Comparison of ENCODE assay signal across 16 cellular contexts in the genomic region with DNA sequence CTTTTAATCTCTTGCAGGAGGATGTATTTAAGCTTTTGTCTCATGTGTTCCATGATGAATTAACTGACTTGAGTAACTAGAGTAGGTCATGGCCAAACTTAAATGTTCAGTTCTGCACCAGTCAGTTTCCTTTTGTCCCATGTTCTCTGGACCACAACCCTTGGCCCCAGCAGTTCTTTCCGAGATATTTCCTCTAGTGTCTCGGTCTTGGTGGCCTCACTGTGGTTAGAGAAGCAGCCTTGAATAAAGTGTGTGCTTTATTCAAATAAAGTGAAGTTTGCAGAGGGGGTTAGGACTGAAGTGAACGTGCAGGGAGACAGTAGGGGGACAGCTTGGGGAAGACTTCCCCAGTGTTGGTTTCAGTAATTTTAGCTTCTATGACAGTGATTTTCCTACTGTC. TPM values are rescaled to one million over a fixed set of nuclear protein-coding genes. Genes with fewer than 3 reads are reported as not detected.
DNase-seq lines count a peak whose midpoint lies in the region; ATAC-seq lines count a peak whose summit lies in the region.
"Had no signal": no experiment of that assay in that cellular context is flagged by ENCODE, and none has a peak within 500 bp of the region (broad histone marks: within the 10 kb centered on the region; RNA-seq: fewer than 3 reads in every experiment).

No MANE protein-coding gene starts in this region.

- H3K36me3 Mint-ChIP-seq in activated CD4-positive, alpha-beta T cell treated with anti-CD3 and anti-CD28 coated beads for 36 hours (ENCODE audit: low read depth): peaks cover 44% of the 10 kb centered on the region
- H3K36me3 Mint-ChIP-seq in naive thymus-derived CD4-positive, alpha-beta T cell: peaks cover 2 to 28% (median 8%) of the 10 kb centered on the region in 5 donors

- H3K27me3 ChIP-seq in naive thymus-derived CD4-positive, alpha-beta T cell (ENCODE audit: control insufficient read depth in 2 of 2, insufficient read depth in 2 of 2, low read length in 2 of 2): no peaks in the 10 kb centered on the region
- H3K27me3 ChIP-seq in trophoblast cell (ENCODE audit: insufficient read depth, low read length): no peaks in the 10 kb centered on the region
- no peaks in the 10 kb centered on the region for H3K27me3 ChIP-seq in SJCRH30
- H3K27me3 ChIP-seq: cardiac muscle cell, SJSA1 had no signal

- H3K4me3 ChIP-seq in naive thymus-derived CD4-positive, alpha-beta T cell (ENCODE audit: low read length): no peak overlapping the region
- H3K4me3 ChIP-seq in trophoblast cell (ENCODE audit: low read depth, low read length) (no peak overlapping the region), SJCRH30 (no peak overlapping the region)
- H3K4me3 ChIP-seq: cardiac muscle cell, SJSA1 had no signal

- peak; percentile 55 for ATAC-seq in activated CD4-positive, alpha-beta T cell treated with anti-CD3 and anti-CD28 coated beads for 36 hours
- peak; percentile 60 for ATAC-seq in GM19351 (IDR thresholded peaks at IDR 0.05; ENCODE audit: unreplicated experiment)
- ATAC-seq in naive thymus-derived CD4-positive, alpha-beta T cell: no peak
- ATAC-seq in GM18517 (IDR thresholded peaks at IDR 0.05; ENCODE audit: unreplicated experiment): no peak
- ATAC-seq: left lobe of liver had no signal

- CTCF ChIA-PET in activated CD4-positive, alpha-beta T cell treated with anti-CD3 and anti-CD28 coated beads for 36 hours (lab: Charles Lee): interaction anchor here (0.7 to 3.9 kb wide), 8 partner anchors 9 to 121 kb away, joined by 3 to 29 read pairs (median 4); partner anchors contain the start of genes ZNF212 and ZNF783
- CTCF ChIA-PET in naive thymus-derived CD4-positive, alpha-beta T cell (lab: Charles Lee): interaction anchor here (0.6 kb wide), 1 partner anchor 159 kb away, joined by 5 read pairs; no protein-coding TSS in a partner anchor

- no peak overlapping the region for H2AFZ ChIP-seq in trophoblast cell (ENCODE audit: insufficient read depth, low read length, poor library complexity)

- no peak overlapping the region for H3K27ac ChIP-seq in naive thymus-derived CD4-positive, alpha-beta T cell (ENCODE audit: low read depth, low read length)
- H3K27ac ChIP-seq in trophoblast cell (ENCODE audit: low read depth, low read length) (no peak overlapping the region), SJCRH30 (no peak overlapping the region)
- H3K27ac ChIP-seq: cardiac muscle cell, SJSA1 had no signal

- no peaks in the 10 kb centered on the region for H3K4me1 ChIP-seq in naive thymus-derived CD4-positive, alpha-beta T cell (ENCODE audit: control insufficient read depth in 2 of 2, insufficient read depth in 2 of 2, low read length in 2 of 2)
- peaks cover 0 to 1% of the 10 kb centered on the region in 2 experiments for H3K4me1 ChIP-seq in trophoblast cell (ENCODE audit: control insufficient read depth in 1 of 2, insufficient read depth in 2 of 2, low read length in 2 of 2)
- peaks cover 15% of the 10 kb centered on the region for H3K4me1 ChIP-seq in SJCRH30

- H3K27ac Mint-ChIP-seq in activated CD4-positive, alpha-beta T cell treated with anti-CD3 and anti-CD28 coated beads for 36 hours: peak overlapping the region; percentile 98
- peak overlapping the region in 7 of 9 donors; percentile 18 to 66 (median 48) for H3K27ac Mint-ChIP-seq in naive thymus-derived CD4-positive, alpha-beta T cell
- H3K27ac Mint-ChIP-seq: CD14-positive monocyte had no signal

- no peak overlapping the region for H3K4me2 ChIP-seq in trophoblast cell (ENCODE audit: low read length)

- WGBS in trophoblast cell (ENCODE audit: extremely low coverage, insufficient coverage, insufficient read length): no CpG with 5 or more reads among the region's 3 CpGs

- no peak overlapping the region for H2BK12ac ChIP-seq in trophoblast cell (ENCODE audit: low read length)

- no peak overlapping the region for H3K18ac ChIP-seq in trophoblast cell (ENCODE audit: low read length)

- H3K4me3 Mint-ChIP-seq in activated CD4-positive, alpha-beta T cell treated with anti-CD3 and anti-CD28 coated beads for 36 hours: peak overlapping the region; percentile 49
- no peak overlapping the region for H3K4me3 Mint-ChIP-seq in naive thymus-derived CD4-positive, alpha-beta T cell
- H3K4me3 Mint-ChIP-seq: CD14-positive monocyte had no signal

- H3K23ac ChIP-seq in trophoblast cell (ENCODE audit: low read length): no peak overlapping the region

- no peak overlapping the region for H4K91ac ChIP-seq in trophoblast cell (ENCODE audit: low read depth, low read length)

- no peaks in the 10 kb centered on the region for H3K27me3 Mint-ChIP-seq in activated CD4-positive, alpha-beta T cell treated with anti-CD3 and anti-CD28 coated beads for 36 hours
- no peaks in the 10 kb centered on the region for H3K27me3 Mint-ChIP-seq in naive thymus-derived CD4-positive, alpha-beta T cell

- intact Hi-C loops in activated CD4-positive, alpha-beta T cell treated with anti-CD3 and anti-CD28 coated beads for 36 hours (cut with DNase I, micrococcal nuclease): loop anchor here (1.0 to 10.0 kb wide), 8 partner anchors 13 to 1129 kb away; partner anchors contain the start of genes ACTR3C (in 1 of the 2), EZH2 (in 1 of the 2), LRRC61 (in 1 of the 2) and PDIA4 (in 1 of the 2)
- intact Hi-C loops in naive thymus-derived CD4-positive, alpha-beta T cell (cut with micrococcal nuclease): no loop called here

- peak; percentile 62 for DNase-seq in activated CD4-positive, alpha-beta T cell treated with anti-CD3 and anti-CD28 coated beads for 36 hours
- no peak for DNase-seq in activated CD4-positive, alpha-beta T cell treated with anti-CD3 and anti-CD28 coated beads for 4 hours
- DNase-seq in activated CD4-positive, alpha-beta T cell treated with anti-CD3 and anti-CD28 coated beads, Interleukin-2, amount 50 U/mL, for 48 hours: peak; percentile 44 to 61
- peak in 1 of 9 donors; percentile 33 for DNase-seq in naive thymus-derived CD4-positive, alpha-beta T cell
- DNase-seq in trophoblast cell (no peak), SJCRH30 (no peak)
- DNase-seq: activated gamma-delta T cell treated with Interleukin-2 at 50 U/mL for 16 hours; effector CD8-positive, alpha-beta T cell; NCI-H1092 treated with DMSO at 0.1 percent for 48 hours; posterior cingulate gyrus had no signal

- no peak overlapping the region for H4K8ac ChIP-seq in trophoblast cell (ENCODE audit: low read depth, low read length)

- peaks cover 5 to 36% (median 12%) of the 10 kb centered on the region in 3 experiments for H3K36me3 ChIP-seq in naive thymus-derived CD4-positive, alpha-beta T cell (ENCODE audit: control insufficient read depth in 2 of 3, insufficient read depth in 3 of 3, low read length in 3 of 3)
- peaks cover 23% of the 10 kb centered on the region in 2 experiments for H3K36me3 ChIP-seq in trophoblast cell (ENCODE audit: control insufficient read depth in 1 of 2, insufficient read depth in 2 of 2, low read length in 2 of 2)
- peaks cover 22% of the 10 kb centered on the region for H3K36me3 ChIP-seq in SJCRH30

- H3K14ac ChIP-seq in trophoblast cell (ENCODE audit: low read length): no peak overlapping the region

- H2BK120ac ChIP-seq in trophoblast cell (ENCODE audit: insufficient read depth, low read length, poor library complexity): no peak overlapping the region

- H3K9ac ChIP-seq in trophoblast cell (ENCODE audit: low read length): no peak overlapping the region

- no peak overlapping the region for H4K12ac ChIP-seq in trophoblast cell (ENCODE audit: low read depth, low read length)

- no peak overlapping the region for H3K4ac ChIP-seq in trophoblast cell (ENCODE audit: low read depth, low read length)

- POLR2A ChIA-PET in activated CD4-positive, alpha-beta T cell treated with anti-CD3 and anti-CD28 coated beads for 36 hours (lab: Charles Lee): interaction anchor here (1.0 to 2.9 kb wide), 5 partner anchors 9 to 41 kb away, joined by 3 to 9 read pairs (median 5); partner anchors contain the start of genes ZNF212 and ZNF783
- POLR2A ChIA-PET in naive thymus-derived CD4-positive, alpha-beta T cell (lab: Charles Lee): interaction anchor here (0.6 to 1.3 kb wide), 2 partner anchors 13 to 54 kb away, joined by 4 to 5 read pairs; partner anchors contain the start of gene ZNF783

- H2BK5ac ChIP-seq in trophoblast cell (ENCODE audit: low read depth, low read length, poor library complexity): no peak overlapping the region

- H3K79me1 ChIP-seq in trophoblast cell (ENCODE audit: low read length): no peaks in the 10 kb centered on the region

- H3K4me1 Mint-ChIP-seq in activated CD4-positive, alpha-beta T cell treated with anti-CD3 and anti-CD28 coated beads for 36 hours: peaks cover 58% of the 10 kb centered on the region
- H3K4me1 Mint-ChIP-seq in naive thymus-derived CD4-positive, alpha-beta T cell: peaks cover 12 to 39% (median 32%) of the 10 kb centered on the region in 7 donors

- no peak overlapping the region for H2AK5ac ChIP-seq in trophoblast cell (ENCODE audit: low read length)

- H3K9me3 Mint-ChIP-seq in activated CD4-positive, alpha-beta T cell treated with anti-CD3 and anti-CD28 coated beads for 36 hours (ENCODE audit: low read depth): peaks cover 4% of the 10 kb centered on the region
- H3K9me3 Mint-ChIP-seq in naive thymus-derived CD4-positive, alpha-beta T cell: no peaks in the 10 kb centered on the region
- H3K9me3 Mint-ChIP-seq: CD14-positive monocyte had no signal

- no peaks in the 10 kb centered on the region for H3K9me3 ChIP-seq in naive thymus-derived CD4-positive, alpha-beta T cell (ENCODE audit: control insufficient read depth in 2 of 3, low read length in 3 of 3)
- H3K9me3 ChIP-seq in trophoblast cell (ENCODE audit: insufficient read depth, low read depth, low read length) (no peaks in the 10 kb centered on the region), SJCRH30 (replicated peaks) (no peaks in the 10 kb centered on the region)
- H3K9me3 ChIP-seq: SJSA1 had no signal

- peaks cover 3% of the 10 kb centered on the region for H3K79me2 ChIP-seq in trophoblast cell (ENCODE audit: control insufficient read depth, insufficient read depth, low read length, poor library complexity)

RNA-seq across cellular contexts. Expression of gene ZNF212, which starts 9.3 kb away (rescaled TPM):
- 10 to 100 TPM in 1 of 2 experiments, 1 to 10 TPM in 1; 9.9 to 15.9 TPM for total RNA-seq in activated CD4-positive, alpha-beta T cell treated with anti-CD3 and anti-CD28 coated beads for 36 hours
- 10 to 100 TPM; 10.4 to 20.6 (median 13.3) TPM for total RNA-seq in naive thymus-derived CD4-positive, alpha-beta T cell
- 10 to 100 TPM in 1 of 2 donors, 1 to 10 TPM in 1; 5.9 to 11.4 TPM for polyA plus RNA-seq in naive thymus-derived CD4-positive, alpha-beta T cell
- polyA plus RNA-seq in trophoblast cell (2013): 5.5 and 5.8 TPM in 2 replicates
- 10.0 and 11.5 TPM in 2 replicates for total RNA-seq in SJCRH30 (2014; rRNA removed; shearing (Covaris generic))

RNA-seq across cellular contexts. Expression of gene ZNF783, which starts 13.2 kb away (rescaled TPM):
- 10 to 100 TPM; 14.5 to 15.4 TPM for total RNA-seq in activated CD4-positive, alpha-beta T cell treated with anti-CD3 and anti-CD28 coated beads for 36 hours
- 10 to 100 TPM; 23.3 to 49.2 (median 36.0) TPM for total RNA-seq in naive thymus-derived CD4-positive, alpha-beta T cell
- 1 to 10 TPM; 6.2 to 9.7 TPM for polyA plus RNA-seq in naive thymus-derived CD4-positive, alpha-beta T cell
- 3.8 and 4.0 TPM in 2 replicates for polyA plus RNA-seq in trophoblast cell (2013)
- total RNA-seq in SJCRH30 (2014; rRNA removed; shearing (Covaris generic)): 10.8 and 11.9 TPM in 2 replicates

RNA-seq across cellular contexts. Expression of gene ZNF282, which starts 53.4 kb away (rescaled TPM):
- total RNA-seq in activated CD4-positive, alpha-beta T cell treated with anti-CD3 and anti-CD28 coated beads for 36 hours: 10 to 100 TPM; 41.1 to 46.3 TPM
- 10 to 100 TPM; 12.1 to 36.7 (median 15.1) TPM for total RNA-seq in naive thymus-derived CD4-positive, alpha-beta T cell
- 1 to 10 TPM in 1 of 2 donors, under 1 TPM in 1; 0.83 to 1.1 TPM for polyA plus RNA-seq in naive thymus-derived CD4-positive, alpha-beta T cell
- 11.3 and 11.5 TPM in 2 replicates for polyA plus RNA-seq in trophoblast cell (2013)
- 21.0 and 27.5 TPM in 2 replicates for total RNA-seq in SJCRH30 (2014; rRNA removed; shearing (Covaris generic))

Comparison
In these comparisons a context has a peak if more than half of its experiments do, and no peak if none do; other contexts are left out.
1. DNase-seq: peak in activated CD4-positive, alpha-beta T cell treated with anti-CD3 and anti-CD28 coated beads for 36 hours (single experiment) and activated CD4-positive, alpha-beta T cell treated with anti-CD3 and anti-CD28 coated beads, Interleukin-2, amount 50 U/mL, for 48 hours (2 of 2); none in activated CD4-positive, alpha-beta T cell treated with anti-CD3 and anti-CD28 coated beads for 4 hours (0 of 2), trophoblast cell (0 of 2) and SJCRH30 (0 of 2).
2. ATAC-seq: peak in activated CD4-positive, alpha-beta T cell treated with anti-CD3 and anti-CD28 coated beads for 36 hours (single experiment) and GM19351 (single experiment); none in naive thymus-derived CD4-positive, alpha-beta T cell (single experiment) and GM18517 (single experiment).
3. intact Hi-C loops: an anchor here in activated CD4-positive, alpha-beta T cell treated with anti-CD3 and anti-CD28 coated beads for 36 hours (1.0 to 10.0 kb wide); none called in naive thymus-derived CD4-positive, alpha-beta T cell.